In genomic region chr17:61574542-61575351, GRCh38 we compare ENCODE assay signal across 9 cellular contexts. TPM values are rescaled to one million over a fixed set of nuclear protein-coding genes. Genes with fewer than 3 reads are reported as not detected.
A peak's percentile ranks its signal among the peaks of the same experiment; 100 is the strongest.
DNase-seq lines count a peak whose midpoint lies in the region; ATAC-seq and TF ChIP-seq lines count a peak whose summit lies in the region.
"Had no signal": no experiment of that assay in that cellular context is flagged by ENCODE, and none has a peak within 500 bp of the region (broad histone marks: within the 10 kb centered on the region; RNA-seq: fewer than 3 reads in every experiment).

No MANE protein-coding gene starts in this region.

- no peak for TF ChIP-seq POLR2A in right lobe of liver (IDR thresholded peaks at IDR 0.05)

- ATAC-seq in right lobe of liver, result peak in 3 of 4 donors; percentile 38 to 70 (median 51)
- no peak for ATAC-seq in stimulated activated memory B cell treated with anti-CD40 and anti-IgM and Interleukin-4, amounts not matched to agents 10 μg/mL and 1 μg/mL and 100 μg/mL, for 72 hours
- ATAC-seq in GM19328 (IDR thresholded peaks at IDR 0.05; ENCODE audit: unreplicated experiment), result no peak
- no peak for ATAC-seq in GM21576 (IDR thresholded peaks at IDR 0.05; ENCODE audit: unreplicated experiment)

- H3K9me3 ChIP-seq in MG63 (no peaks in the 10 kb centered on the region), right lobe of liver (no peaks in the 10 kb centered on the region)

- H3K9me3 Mint-ChIP-seq in stimulated activated memory B cell treated with anti-CD40 and anti-IgM and Interleukin-4, amounts not matched to agents 10 μg/mL and 1 μg/mL and 100 μg/mL, for 72 hours, result peaks cover 7% of the 10 kb centered on the region

- no peak overlapping the region for H3K4me3 Mint-ChIP-seq in stimulated activated memory B cell treated with anti-CD40 and anti-IgM and Interleukin-4, amounts not matched to agents 10 μg/mL and 1 μg/mL and 100 μg/mL, for 72 hours

- DNase-seq in DMS79 (lab: John Stamatoyannopoulos, UW) (peak; percentile 9), MG63 (peak; percentile 40), amniotic epithelial cell (ENCODE audit: low read depth) (peak; percentile 29), right lobe of liver (no peak)
- no peak for DNase-seq in stimulated activated CD4-positive, alpha-beta T cell treated with anti-CD3 and anti-CD28 coated beads, Interleukin-2, amount 100 ng/mL, for 24 hours

- H3K4me1 ChIP-seq in right lobe of liver, result no peaks in the 10 kb centered on the region
- H3K4me1 ChIP-seq: Peyer's patch had no signal

- peaks cover 7% of the 10 kb centered on the region for H3K4me1 Mint-ChIP-seq in stimulated activated memory B cell treated with anti-CD40 and anti-IgM and Interleukin-4, amounts not matched to agents 10 μg/mL and 1 μg/mL and 100 μg/mL, for 72 hours

- no peak overlapping the region for H3K27ac ChIP-seq in right lobe of liver
- H3K27ac ChIP-seq: Peyer's patch had no signal

- H3K36me3 ChIP-seq in MG63 (no peaks in the 10 kb centered on the region), right lobe of liver (no peaks in the 10 kb centered on the region)
- H3K36me3 ChIP-seq: Peyer's patch had no signal

- intact Hi-C loops in right lobe of liver (cut with DNase I), result no loop called here

- TF ChIP-seq CTCF in right lobe of liver (IDR thresholded peaks at IDR 0.05), result peak in 2 of 4 donors; percentile 6 to 26

- WGBS in right lobe of liver (ENCODE audit: insufficient coverage, low coverage, low lambda C conversion rate, missing lambda C conversion rate), result 44% methylated on average over 9 of the region's 9 CpGs

- H3K27me3 Mint-ChIP-seq in stimulated activated memory B cell treated with anti-CD40 and anti-IgM and Interleukin-4, amounts not matched to agents 10 μg/mL and 1 μg/mL and 100 μg/mL, for 72 hours, result peaks cover 10% of the 10 kb centered on the region

- H3K36me3 Mint-ChIP-seq in stimulated activated memory B cell treated with anti-CD40 and anti-IgM and Interleukin-4, amounts not matched to agents 10 μg/mL and 1 μg/mL and 100 μg/mL, for 72 hours, result no peaks in the 10 kb centered on the region

- H3K27ac Mint-ChIP-seq in stimulated activated memory B cell treated with anti-CD40 and anti-IgM and Interleukin-4, amounts not matched to agents 10 μg/mL and 1 μg/mL and 100 μg/mL, for 72 hours, result no peak overlapping the region

- no peaks in the 10 kb centered on the region for H3K27me3 ChIP-seq in MG63
- no peaks in the 10 kb centered on the region for H3K27me3 ChIP-seq in right lobe of liver
- H3K27me3 ChIP-seq: Peyer's patch had no signal

- H3K4me3 ChIP-seq in MG63 (no peak overlapping the region), right lobe of liver (no peak overlapping the region)
- H3K4me3 ChIP-seq: Peyer's patch had no signal

RNA-seq across cellular contexts. Expression of gene NACA2, which starts 16.3 kb away (rescaled TPM):
- 0.43 TPM in 1 of 2 replicates, not detected in the other for total RNA-seq in MG63 (2014; rRNA removed; shearing (Covaris generic); ENCODE audit: low replicate concordance)
- total RNA-seq in right lobe of liver, result not detected
- total RNA-seq: Peyer's patch had no signal

Comparison
In these comparisons a context has a peak if more than half of its experiments do, and no peak if none do; other contexts are left out.
1. DNase-seq: peak in DMS79 (single experiment), MG63 (single experiment) and amniotic epithelial cell (single experiment); none in right lobe of liver (0 of 3) and stimulated activated CD4-positive, alpha-beta T cell treated with anti-CD3 and anti-CD28 coated beads, Interleukin-2, amount 100 ng/mL, for 24 hours (0 of 2).
2. ATAC-seq: peak in right lobe of liver (3 of 4); none in stimulated activated memory B cell treated with anti-CD40 and anti-IgM and Interleukin-4, amounts not matched to agents 10 μg/mL and 1 μg/mL and 100 μg/mL, for 72 hours (single experiment), GM19328 (single experiment) and GM21576 (single experiment).